ENCODE assay signal across 8 cellular contexts in the genomic region with DNA sequence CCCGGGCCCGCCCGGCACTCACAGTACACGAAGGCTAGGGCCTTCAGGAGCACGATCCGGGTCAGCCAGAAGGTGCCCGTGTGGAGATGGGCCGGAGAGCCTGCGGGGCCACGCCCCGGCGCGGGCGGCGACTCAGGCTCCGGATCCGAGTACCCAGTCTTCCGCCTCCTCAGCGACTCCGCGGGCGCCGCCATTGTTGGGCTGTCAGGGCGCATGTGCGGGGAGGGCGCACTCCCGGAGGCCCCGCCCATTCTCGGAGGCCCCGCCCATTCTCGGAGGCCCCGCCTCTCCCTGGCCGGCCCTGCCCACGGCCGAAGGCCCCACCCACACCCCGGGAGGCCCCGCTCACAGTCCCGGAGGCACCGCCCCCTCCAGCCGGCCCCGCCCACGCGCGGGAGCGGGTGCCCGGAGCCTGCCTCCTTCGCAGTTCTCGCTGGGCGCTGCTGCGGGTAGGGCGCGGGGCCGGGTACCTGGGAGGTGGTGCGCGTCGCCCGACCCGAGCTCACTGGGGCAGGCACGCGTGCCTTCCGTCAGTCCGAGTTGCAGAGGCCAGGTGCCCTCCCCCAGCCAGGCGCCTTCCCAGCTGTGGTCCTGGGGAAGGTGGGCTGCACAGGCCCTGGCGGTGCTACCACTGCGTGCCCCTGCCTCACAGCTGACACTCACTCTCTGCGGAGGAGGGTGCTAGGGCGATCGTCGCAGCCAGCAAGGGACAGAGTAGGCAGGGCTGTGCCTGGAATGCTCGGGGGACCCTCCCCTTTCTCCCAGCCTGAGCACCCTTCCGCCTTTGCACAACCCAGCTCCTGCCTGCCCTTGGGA. TPM values are rescaled to one million over a fixed set of nuclear protein-coding genes. Genes with fewer than 3 reads are reported as not detected.
DNase-seq lines count a peak whose midpoint lies in the region; ATAC-seq and TF ChIP-seq lines count a peak whose summit lies in the region.

Gene LMF1 (minus strand): TSS at position 219 of the 816 bp plus-strand sequence. CDS start 4 bp downstream, at position 215.

- peak within 1 kb of the TSS; percentile 83 for H3K27ac ChIP-seq in right atrium auricular region
- peak within 1 kb of the TSS; percentile 49 for H3K27ac ChIP-seq in urinary bladder (ENCODE audit: low read depth)

- peaks cover 0 to 24% of the 10 kb centered on the region in 2 donors for H3K4me1 ChIP-seq in right atrium auricular region
- H3K4me1 ChIP-seq in urinary bladder (ENCODE audit: insufficient read depth), result no peaks in the 10 kb centered on the region

- H3K27me3 Mint-ChIP-seq in HFFc6 (ENCODE audit: insufficient read depth) (peaks cover 22% of the 10 kb centered on the region), T-helper 17 cell (no peaks in the 10 kb centered on the region)

- ATAC-seq in T-helper 17 cell, result peak; percentile 97

- H3K9me3 ChIP-seq in T-helper 17 cell (ENCODE audit: control insufficient read depth, low read length, poor library complexity, severe bottlenecking) (no peaks in the 10 kb centered on the region), right atrium auricular region (no peaks in the 10 kb centered on the region)

- DNase-seq in GM10266 (ENCODE audit: extremely low spot score) (peak; percentile 100), HFFc6 (peak; percentile 82), NCI-H1092 treated with DMSO at 0.1 percent for 48 hours (lab: John Stamatoyannopoulos, UW) (peak; percentile 69), T-helper 17 cell (peak; percentile 96 to 98 (median 98)), amygdala (lab: John Stamatoyannopoulos, UW) (peak in 55 of 56 donors; percentile 54 to 98 (median 93)), right atrium auricular region (ENCODE audit: low spot score) (peak; percentile 93), pulmonary artery endothelial cell (ENCODE audit: low read depth, low spot score) (peak; percentile 36)

- H3K4me3 Mint-ChIP-seq in HFFc6 (peak within 1 kb of the TSS; percentile 81), T-helper 17 cell (peak within 1 kb of the TSS; percentile 81)

- H3K4me1 Mint-ChIP-seq in HFFc6 (ENCODE audit: low read depth), result peaks cover 7% of the 10 kb centered on the region; the same call in 1 of the 2 replicates
- H3K4me1 Mint-ChIP-seq in T-helper 17 cell, result peaks cover 3% of the 10 kb centered on the region

- H3K27ac Mint-ChIP-seq in HFFc6 (peak within 1 kb of the TSS; percentile 31), T-helper 17 cell (no peak within 1 kb of the TSS)

- peaks cover 24% of the 10 kb centered on the region for H3K36me3 Mint-ChIP-seq in HFFc6 (ENCODE audit: low read depth)
- H3K36me3 Mint-ChIP-seq in T-helper 17 cell (ENCODE audit: low read depth), result no peaks in the 10 kb centered on the region

- peak within 1 kb of the TSS; percentile 81 to 85 for H3K4me3 ChIP-seq in right atrium auricular region
- peak within 1 kb of the TSS; percentile 85 for H3K4me3 ChIP-seq in urinary bladder (ENCODE audit: low read depth, low read length)

- WGBS in urinary bladder, result 5% methylated on average over 69 of the region's 71 CpGs

- H3K27me3 ChIP-seq in right atrium auricular region, result no peaks in the 10 kb centered on the region

- peaks cover 12% of the 10 kb centered on the region for H3K9me3 Mint-ChIP-seq in HFFc6

- TF ChIP-seq CTCF in GM10266 (IDR thresholded peaks at IDR 0.05; ENCODE audit: control insufficient read depth, insufficient read depth, low read depth, missing control alignments) (no peak), HFFc6 (IDR thresholded peaks at IDR 0.05) (no peak), right atrium auricular region (IDR thresholded peaks at IDR 0.05) (peak in 1 of 2 donors; percentile 20)

- H3K36me3 ChIP-seq in right atrium auricular region, result peaks cover 8% of the 10 kb centered on the region
- H3K36me3 ChIP-seq in urinary bladder (ENCODE audit: insufficient read depth), result no peaks in the 10 kb centered on the region

RNA-seq across cellular contexts. Expression of gene LMF1, which starts in this region (rescaled TPM):
- total RNA-seq in HFFc6 (2021; fragmentation: NEBNext Ultra II Directional; extraction: Animal tissue kit (Norgen Biotek cat#: 25700)), result 10 to 100 TPM; 10.9 to 19.3 (median 14.2) TPM
- total RNA-seq in T-helper 17 cell, result 10 to 100 TPM; 44.4 to 45.6 TPM
- total RNA-seq in right atrium auricular region, result 10 to 100 TPM; 11.9 to 14.1 TPM
- 8.2 and 12.9 TPM in 2 replicates for total RNA-seq in pulmonary artery endothelial cell
- 9.8 TPM for total RNA-seq in urinary bladder
- polyA plus RNA-seq in urinary bladder, result 16.8 TPM

Comparison
In these comparisons a context has a peak if more than half of its experiments do, and no peak if none do; other contexts are left out.
1. Peak in every context shown above with its lines: DNase-seq, ATAC-seq, H3K4me3 ChIP-seq and H3K27ac ChIP-seq.
2. DNase-seq: peak in every context shown above with its lines; median percentile 100 in GM10266; 98 in T-helper 17 cell; 93 in amygdala; 93 in right atrium auricular region; 82 in HFFc6; 69 in NCI-H1092 treated with DMSO at 0.1 percent for 48 hours; 36 in pulmonary artery endothelial cell.